Comparison of ENCODE assay signal across 32 cellular contexts in the genomic region with DNA sequence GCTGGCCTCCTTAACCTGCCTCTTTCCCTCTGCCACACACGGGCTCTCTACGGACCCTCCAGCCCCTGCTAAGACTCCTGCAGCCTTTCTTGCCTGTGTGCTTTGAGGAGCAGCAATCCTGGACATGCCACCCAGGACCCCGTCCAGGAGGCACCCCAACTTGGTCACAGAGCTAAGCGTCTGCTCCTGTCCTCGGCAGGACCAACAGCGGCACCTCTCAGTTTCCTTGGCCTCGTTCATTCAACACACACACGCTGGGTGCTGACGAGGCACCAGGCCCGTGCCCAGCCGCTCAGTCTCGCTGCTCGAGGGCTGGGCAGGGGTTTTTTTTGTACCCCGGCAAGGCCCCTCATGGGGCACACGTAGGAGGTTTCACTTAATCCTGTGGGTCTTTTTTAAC. TPM values are rescaled to one million over a fixed set of nuclear protein-coding genes. Genes with fewer than 3 reads are reported as not detected.
A peak's percentile ranks its signal among the peaks of the same experiment; 100 is the strongest.
DNase-seq lines count a peak whose midpoint lies in the region; ATAC-seq, FAIRE-seq and TF ChIP-seq lines count a peak whose summit lies in the region.
"Had no signal": no experiment of that assay in that cellular context is flagged by ENCODE, and none has a peak within 500 bp of the region (broad histone marks: within the 10 kb centered on the region; RNA-seq: fewer than 3 reads in every experiment).

No MANE protein-coding gene starts in this region.

- TF ChIP-seq CTCF in WERI-Rb-1 (IDR thresholded peaks at IDR 0.05; ENCODE audit: low read depth, low read length) (no peak), kidney (IDR thresholded peaks at IDR 0.05; ENCODE audit: borderline replicate concordance, extremely low read depth, insufficient read depth) (no peak), pancreas (IDR thresholded peaks at IDR 0.05) (no peak), esophagus muscularis mucosa (IDR thresholded peaks at IDR 0.05) (no peak)

- H3K27ac Mint-ChIP-seq in CD4-positive, CD25-positive, alpha-beta regulatory T cell, result peak overlapping the region in 2 of 3 donors; percentile 29 to 71
- H3K27ac Mint-ChIP-seq: activated naive CD8-positive, alpha-beta T cell treated with anti-CD3 and anti-CD28 coated beads, Interleukin-2, amount 10 ng/mL, durations not matched to agents 7 days and 5 days; activated T-cell treated with anti-CD3 and anti-CD28 coated beads, Interleukin-2, amount 50 U/mL, for 24 hours had no signal

- no peaks in the 10 kb centered on the region for H3K36me3 Mint-ChIP-seq in CD4-positive, CD25-positive, alpha-beta regulatory T cell
- H3K36me3 Mint-ChIP-seq: activated naive CD8-positive, alpha-beta T cell treated with anti-CD3 and anti-CD28 coated beads, Interleukin-2, amount 10 ng/mL, durations not matched to agents 7 days and 5 days had no signal

- no peaks in the 10 kb centered on the region for H3K9me3 Mint-ChIP-seq in CD4-positive, CD25-positive, alpha-beta regulatory T cell
- H3K9me3 Mint-ChIP-seq: activated naive CD8-positive, alpha-beta T cell treated with anti-CD3 and anti-CD28 coated beads, Interleukin-2, amount 10 ng/mL, durations not matched to agents 7 days and 5 days; activated T-cell treated with anti-CD3 and anti-CD28 coated beads, Interleukin-2, amount 50 U/mL, for 24 hours; effector memory CD8-positive, alpha-beta T cell had no signal

- ATAC-seq in CD4-positive, CD25-positive, alpha-beta regulatory T cell (ENCODE audit: low read depth in 2 of 2), result no peak
- ATAC-seq in pancreas, result no peak
- ATAC-seq: effector memory CD8-positive, alpha-beta T cell; esophagus mucosa; lower lobe of right lung; right cardiac atrium had no signal

- no peak for TF ChIP-seq POLR2A in esophagus muscularis mucosa (IDR thresholded peaks at IDR 0.05; ENCODE audit: low read depth)

- H3K36me3 ChIP-seq in CD4-positive, CD25-positive, alpha-beta regulatory T cell (ENCODE audit: control insufficient read depth, insufficient read depth, low read length), result no peaks in the 10 kb centered on the region
- H3K36me3 ChIP-seq in WERI-Rb-1 (no peaks in the 10 kb centered on the region; the same call in 1 of the 2 replicates), kidney (ENCODE audit: control insufficient read depth in 1 of 2, insufficient read depth in 2 of 2, low read length in 2 of 2) (no peaks in the 10 kb centered on the region), pancreas (no peaks in the 10 kb centered on the region), esophagus muscularis mucosa (no peaks in the 10 kb centered on the region)
- H3K36me3 ChIP-seq: HAP-1, lower lobe of right lung, tibial artery had no signal

- FAIRE-seq in kidney (lab: Jason Lieb, UNC) (no peak), pancreas (lab: Jason Lieb, UNC) (no peak)
- FAIRE-seq: astrocyte, GM18507, GM19239 had no signal

- H3K9me3 ChIP-seq in CD4-positive, CD25-positive, alpha-beta regulatory T cell (ENCODE audit: control insufficient read depth in 2 of 2, low read length in 2 of 2), result no peaks in the 10 kb centered on the region
- H3K9me3 ChIP-seq in WERI-Rb-1 (ENCODE audit: severe bottlenecking) (no peaks in the 10 kb centered on the region), kidney (ENCODE audit: control insufficient read depth in 1 of 2, low read length in 2 of 2) (no peaks in the 10 kb centered on the region), pancreas (no peaks in the 10 kb centered on the region), esophagus muscularis mucosa (no peaks in the 10 kb centered on the region)
- H3K9me3 ChIP-seq: HAP-1, lower lobe of right lung, SK-N-SH, tibial artery had no signal

- H3K4me3 Mint-ChIP-seq in CD4-positive, CD25-positive, alpha-beta regulatory T cell, result no peak overlapping the region
- H3K4me3 Mint-ChIP-seq: activated naive CD8-positive, alpha-beta T cell treated with anti-CD3 and anti-CD28 coated beads, Interleukin-2, amount 10 ng/mL, durations not matched to agents 7 days and 5 days; activated T-cell treated with anti-CD3 and anti-CD28 coated beads, Interleukin-2, amount 50 U/mL, for 24 hours; effector memory CD8-positive, alpha-beta T cell had no signal

- H3K27me3 Mint-ChIP-seq in CD4-positive, CD25-positive, alpha-beta regulatory T cell, result peaks cover 4% of the 10 kb centered on the region

- H3K4me1 ChIP-seq in CD4-positive, CD25-positive, alpha-beta regulatory T cell (ENCODE audit: control insufficient read depth, insufficient read depth, low read length, poor library complexity, severe bottlenecking), result peaks cover 6% of the 10 kb centered on the region
- H3K4me1 ChIP-seq in kidney (ENCODE audit: control insufficient read depth in 1 of 2, insufficient read depth in 1 of 2, low read depth in 1 of 2, low read length in 2 of 2) (peaks cover 0 to 20% of the 10 kb centered on the region in 2 donors), pancreas (peaks cover 21 to 30% (median 29%) of the 10 kb centered on the region in 3 donors), esophagus muscularis mucosa (peaks cover 16 to 41% (median 38%) of the 10 kb centered on the region in 4 donors)
- H3K4me1 ChIP-seq: HAP-1 had no signal

- WGBS in pancreas, 2 donors, result 46 to 55% methylated on average over 15 of the region's 15 CpGs
- 95% methylated on average over 11 of the region's 15 CpGs for WGBS in esophagus muscularis mucosa

- H3K9ac ChIP-seq in kidney (ENCODE audit: low read length in 2 of 2), result no peak overlapping the region
- H3K9ac ChIP-seq: SK-N-SH had no signal

- no peak overlapping the region for H3K27ac ChIP-seq in CD4-positive, CD25-positive, alpha-beta regulatory T cell (ENCODE audit: insufficient read depth, low read length, poor library complexity, severe bottlenecking)
- H3K27ac ChIP-seq in WERI-Rb-1 (peak overlapping the region; percentile 87), kidney (ENCODE audit: low read depth in 2 of 2, low read length in 2 of 2) (no peak overlapping the region), pancreas (peak overlapping the region; percentile 95 to 97 (median 96)), esophagus muscularis mucosa (replicated peaks in 1 of 4) (no peak overlapping the region)
- H3K27ac ChIP-seq: tibial artery had no signal

- no peak overlapping the region for H3K4me3 ChIP-seq in CD4-positive, CD25-positive, alpha-beta regulatory T cell (ENCODE audit: low read depth, low read length)
- H3K4me3 ChIP-seq in WERI-Rb-1 (ENCODE audit: low read depth, low read length), result no peak overlapping the region
- no peak overlapping the region for H3K4me3 ChIP-seq in kidney (ENCODE audit: low read length in 2 of 2)
- H3K4me3 ChIP-seq in pancreas, result peak overlapping the region in 3 of 4 donors; percentile 30 to 40 (median 35)
- no peak overlapping the region for H3K4me3 ChIP-seq in esophagus muscularis mucosa
- H3K4me3 ChIP-seq: HAP-1, lower lobe of right lung, tibial artery had no signal

- no peaks in the 10 kb centered on the region for H3K27me3 ChIP-seq in CD4-positive, CD25-positive, alpha-beta regulatory T cell (ENCODE audit: control insufficient read depth, insufficient read depth, low read length)
- H3K27me3 ChIP-seq in WERI-Rb-1 (ENCODE audit: insufficient read depth, low read depth, severe bottlenecking), result no peaks in the 10 kb centered on the region
- no peaks in the 10 kb centered on the region for H3K27me3 ChIP-seq in pancreas
- H3K27me3 ChIP-seq in esophagus muscularis mucosa, result peaks cover 0 to 47% (median 0%) of the 10 kb centered on the region in 4 donors

- no peak for DNase-seq in CD4-positive, CD25-positive, alpha-beta regulatory T cell
- no peak for DNase-seq in WERI-Rb-1
- peak; percentile 63 for DNase-seq in kidney
- DNase-seq in pancreas, result peak in 4 of 6 donors; percentile 39 to 72 (median 54)
- no peak for DNase-seq in RPMI8226
- no peak for DNase-seq in NCI-H1694 treated with DMSO at 0.1 percent for 48 hours (lab: John Stamatoyannopoulos, UW)
- DNase-seq in esophagus muscularis mucosa (ENCODE audit: extremely low spot score), result no peak
- no peak for DNase-seq in NCI-H1092 treated with DMSO at 0.1 percent for 48 hours (lab: John Stamatoyannopoulos, UW)
- DNase-seq: activated CD4-positive, alpha-beta T cell treated with anti-CD3 and anti-CD28 coated beads, Interleukin-2, amount 50 U/mL, for 1 hour; activated CD4-positive, CD25-positive, alpha-beta regulatory T cell; activated gamma-delta T cell treated with Interleukin-2 at 50 U/mL for 16 hours; activated naive CD8-positive, alpha-beta T cell treated with anti-CD3 and anti-CD28 coated beads, Interleukin-2, amount 10 ng/mL, durations not matched to agents 7 days and 5 days; activated T-cell treated with anti-CD3 and anti-CD28 coated beads, Interleukin-2, amount 50 U/mL, for 24 hours; central memory CD4-positive, alpha-beta T cell; effector memory CD8-positive, alpha-beta T cell; EL; foreskin fibroblast; kidney glomerular epithelial cell; lower lobe of right lung; NCI-H1694; NCI-H2171; NCI-H82; SK-N-SH; stimulated activated CD4-positive, alpha-beta T cell treated with anti-CD3 and anti-CD28 coated beads, Interleukin-12 subunit alpha, Interleukin-12 subunit beta, amount 100 ng/mL, for 4 hours; stimulated activated CD4-positive, alpha-beta T cell treated with anti-CD3 and anti-CD28 coated beads, Interleukin-2, amount 100 ng/mL, for 48 hours had no signal

- H3K4me1 Mint-ChIP-seq in CD4-positive, CD25-positive, alpha-beta regulatory T cell, result peaks cover 0 to 35% (median 3%) of the 10 kb centered on the region in 4 donors

- intact Hi-C loops in kidney (cut with DNase I), result no loop called here
- intact Hi-C loops in pancreas (cut with DNase I), result no loop called here
- intact Hi-C loops in esophagus muscularis mucosa (cut with DNase I), result no loop called here

- no peak for TF ChIP-seq EP300 in esophagus muscularis mucosa (IDR thresholded peaks at IDR 0.05)

RNA-seq across cellular contexts. Expression of a gene that starts 15.2 kb away (rescaled TPM):
- total RNA-seq in CD4-positive, CD25-positive, alpha-beta regulatory T cell, result 5.6 TPM
- 1 to 10 TPM in 2 of 4 donors, under 1 TPM in 2; 0.65 to 4.8 (median 1.9) TPM for polyA plus RNA-seq in CD4-positive, CD25-positive, alpha-beta regulatory T cell
- total RNA-seq in kidney (55.9 TPM), pancreas (10 to 100 TPM; 45.1 to 89.1 (median 61.7) TPM), esophagus muscularis mucosa (10 to 100 TPM in 3 of 4 donors, 1 to 10 TPM in 1; 8.7 to 21.0 (median 14.8) TPM)
- polyA plus RNA-seq in kidney (ENCODE audit: insufficient read depth, low read depth, low replicate concordance) (18.1 TPM), pancreas (10 to 100 TPM; 43.4 to 46.5 TPM)

Comparison
In these comparisons a context has a peak if more than half of its experiments do, and no peak if none do; other contexts are left out.
1. DNase-seq: peak in kidney (single experiment) and pancreas (4 of 6); none in CD4-positive, CD25-positive, alpha-beta regulatory T cell (0 of 3), WERI-Rb-1 (single experiment), RPMI8226 (single experiment), NCI-H1694 treated with DMSO at 0.1 percent for 48 hours (single experiment), esophagus muscularis mucosa (single experiment) and NCI-H1092 treated with DMSO at 0.1 percent for 48 hours (single experiment).
2. H3K27ac ChIP-seq: peak in WERI-Rb-1 (single experiment) and pancreas (4 of 4); none in CD4-positive, CD25-positive, alpha-beta regulatory T cell (single experiment), kidney (0 of 2) and esophagus muscularis mucosa (0 of 4).
3. H3K4me3 ChIP-seq: peak in pancreas (3 of 4); none in CD4-positive, CD25-positive, alpha-beta regulatory T cell (single experiment), WERI-Rb-1 (single experiment), kidney (0 of 2) and esophagus muscularis mucosa (0 of 4).